Comparison of ENCODE assay signal across 1 cellular context in genomic region chr17:31310877-31311276, GRCh38.
TF ChIP-seq lines count a peak whose summit lies in the region.

No MANE protein-coding gene starts in this region.

TF ChIP-seq in GM12878, 131 proteins besides CTCF, POLR2A, EP300 and RAD21:
- TF ChIP-seq ZZZ3 (IDR thresholded peaks at IDR 0.05; ENCODE audit: control insufficient read depth, insufficient read length, low read depth), result no peak
- 0 out of 2 replicates have a peak, but pooled peaks have one; percentile 16 for TF ChIP-seq TAF1 (IDR thresholded peaks at IDR 0.05; ENCODE audit: borderline replicate concordance, low read depth, low read length)
